18 cellular contexts compared by ENCODE assay signal in genomic region chr3:194446754-194447153, GRCh38. TPM values are rescaled to one million over a fixed set of nuclear protein-coding genes. Genes with fewer than 3 reads are reported as not detected.
A peak's percentile ranks its signal among the peaks of the same experiment; 100 is the strongest.
DNase-seq lines count a peak whose midpoint lies in the region; ATAC-seq and TF ChIP-seq lines count a peak whose summit lies in the region.
"Had no signal": no experiment of that assay in that cellular context is flagged by ENCODE, and none has a peak within 500 bp of the region (broad histone marks: within the 10 kb centered on the region; RNA-seq: fewer than 3 reads in every experiment).

No MANE protein-coding gene starts in this region.

- H3K4me1 ChIP-seq in OCI-LY3 (ENCODE audit: low read length) (peaks cover 31% of the 10 kb centered on the region), liver (ENCODE audit: control insufficient read depth in 4 of 4, insufficient read depth in 4 of 4, low read length in 3 of 4) (peaks cover 3 to 20% (median 14%) of the 10 kb centered on the region in 4 donors), heart left ventricle (no peaks in the 10 kb centered on the region)
- H3K4me1 ChIP-seq: SJSA1 had no signal

- in situ Hi-C loops in brain microvascular endothelial cell (cut with HindIII; ENCODE audit: low pct_ligation_motif_present, low sequenced_read_pairs), result no loop called here

- DNase-seq in NCI-H748 (lab: John Stamatoyannopoulos, UW; ENCODE audit: unreplicated experiment) (peak; percentile 32), NCI-H748 treated with DMSO at 0.1 percent for 48 hours (lab: John Stamatoyannopoulos, UW) (no peak), heart left ventricle (no peak), A172 (ENCODE audit: low spot score) (no peak), brain microvascular endothelial cell (no peak)
- DNase-seq: 8988T; DMS79; NCI-H1105; NCI-H187; NCI-H446 treated with DMSO at 0.1 percent for 48 hours; NCI-H69; NK-92 treated with Interleukin-12 subunit alpha and Interleukin-12 subunit beta, amount 100 ng/mL, for 24 hours had no signal

- peak overlapping the region; percentile 48 for H3K4me2 ChIP-seq in OCI-LY3 (ENCODE audit: low read length)
- H3K4me2 ChIP-seq: KMS-11 had no signal

- H3K27ac ChIP-seq in OCI-LY3 (ENCODE audit: low read length) (no peak overlapping the region), liver (ENCODE audit: low read depth in 1 of 2, low read length in 2 of 2) (no peak overlapping the region), heart left ventricle (no peak overlapping the region), brain microvascular endothelial cell (no peak overlapping the region)
- H3K27ac ChIP-seq: KMS-11, SJSA1 had no signal

- H3K9ac ChIP-seq in OCI-LY3 (ENCODE audit: low read length) (no peak overlapping the region), liver (ENCODE audit: low read depth in 1 of 2, low read length in 2 of 2) (no peak overlapping the region)
- H3K9ac ChIP-seq: KMS-11 had no signal

- 25% methylated on average over 4 of the region's 4 CpGs for whole genome bisulfite sequencing in liver
- 87 to 89% (median 88%) methylated on average over 4 of the region's 4 CpGs for WGBS in heart left ventricle, 4 donors

- peak overlapping the region; percentile 8; the same call in 1 of the 2 replicates for H3K4me3 ChIP-seq in OCI-LY3 (ENCODE audit: low read length)
- no peak overlapping the region for H3K4me3 ChIP-seq in liver (ENCODE audit: low read depth in 1 of 3, low read length in 3 of 3)
- H3K4me3 ChIP-seq in heart left ventricle, result no peak overlapping the region
- no peak overlapping the region for H3K4me3 ChIP-seq in brain microvascular endothelial cell (ENCODE audit: low read depth, low read length)
- H3K4me3 ChIP-seq: SJSA1 had no signal

- H2AFZ ChIP-seq in OCI-LY3 (ENCODE audit: low read depth, low read length), result no peak overlapping the region

- intact Hi-C loops in heart left ventricle (cut with DNase I), result no loop called here

- no peaks in the 10 kb centered on the region for H3K79me2 ChIP-seq in OCI-LY3 (ENCODE audit: low read length)

- TF ChIP-seq CTCF in OCI-LY3 (IDR thresholded peaks at IDR 0.05; ENCODE audit: low read depth, low read length) (no peak), liver (IDR thresholded peaks at IDR 0.05; ENCODE audit: low read depth, low read length, missing input control) (no peak), heart left ventricle (IDR thresholded peaks at IDR 0.05) (no peak), brain microvascular endothelial cell (IDR thresholded peaks at IDR 0.05; ENCODE audit: low read depth, low read length, missing control alignments) (no peak)

- H3K27me3 ChIP-seq in OCI-LY3 (ENCODE audit: low read depth, low read length) (no peaks in the 10 kb centered on the region), liver (ENCODE audit: control insufficient read depth in 4 of 4, insufficient read depth in 4 of 4, low read length in 3 of 4) (no peaks in the 10 kb centered on the region), heart left ventricle (no peaks in the 10 kb centered on the region), brain microvascular endothelial cell (replicated peaks) (no peaks in the 10 kb centered on the region)
- H3K27me3 ChIP-seq: SJSA1 had no signal

- H3K36me3 ChIP-seq in OCI-LY3 (replicated peaks; ENCODE audit: low read depth, low read length) (peaks cover 51% of the 10 kb centered on the region), liver (ENCODE audit: control insufficient read depth in 4 of 4, insufficient read depth in 3 of 4, low read depth in 1 of 4, low read length in 3 of 4) (peaks cover 1 to 32% (median 23%) of the 10 kb centered on the region in 4 donors), heart left ventricle (peaks cover 0 to 100% (median 98%) of the 10 kb centered on the region in 9 donors), brain microvascular endothelial cell (replicated peaks) (peaks cover 60% of the 10 kb centered on the region)

- no peak for ATAC-seq in heart left ventricle
- ATAC-seq: Right ventricle myocardium inferior had no signal

- H4K20me1 ChIP-seq in OCI-LY3 (ENCODE audit: insufficient read depth, low read length), result no peaks in the 10 kb centered on the region

- H3K9me3 ChIP-seq in OCI-LY3 (ENCODE audit: insufficient read depth, low read length), result no peaks in the 10 kb centered on the region
- no peaks in the 10 kb centered on the region for H3K9me3 ChIP-seq in liver (ENCODE audit: control insufficient read depth in 4 of 4, low read length in 3 of 4)
- H3K9me3 ChIP-seq in heart left ventricle, result no peaks in the 10 kb centered on the region
- H3K9me3 ChIP-seq: SJSA1 had no signal

- no peak for TF ChIP-seq POLR2A in heart left ventricle (IDR thresholded peaks at IDR 0.05)

- peak in 1 of 2 donors; percentile 35 for TF ChIP-seq RAD21 in liver (IDR thresholded peaks at IDR 0.05)

TF ChIP-seq in liver, 16 proteins besides CTCF, POLR2A, EP300 and RAD21:
- peak; percentile 39 for TF ChIP-seq FOXA2 (IDR thresholded peaks at IDR 0.05)
- TF ChIP-seq GABPA (IDR thresholded peaks at IDR 0.05 in 1 of 2, conservative IDR thresholded peaks at IDR 0.05 in 1 of 2), result no peak
- peak in 1 of 2 donors; percentile 61 for TF ChIP-seq RXRA (IDR thresholded peaks at IDR 0.05)
- TF ChIP-seq SP1 (IDR thresholded peaks at IDR 0.05), result peak; percentile 37
- peak; percentile 24 for TF ChIP-seq YY1 (IDR thresholded peaks at IDR 0.05)
- peak; percentile 52 to 53 for TF ChIP-seq HNF4A (conservative IDR thresholded peaks at IDR 0.05)
- no peak for TF ChIP-seq ATF3 (IDR thresholded peaks at IDR 0.05)

RNA-seq across cellular contexts. Expression of gene ATP13A3, which starts 40.0 kb away (rescaled TPM):
- 100 to 1,000 TPM in 1 of 2 donors, 10 to 100 TPM in 1; 77.8 to 257 TPM for total RNA-seq in liver
- polyA plus RNA-seq in liver, result 10 to 100 TPM; 33.6 to 35.1 TPM
- 100 to 1,000 TPM in 5 of 9 donors, 10 to 100 TPM in 4; 37.8 to 237 (median 105) TPM for total RNA-seq in heart left ventricle
- polyA plus RNA-seq in heart left ventricle, result 100 to 1,000 TPM in 1 of 2 donors, 10 to 100 TPM in 1; 26.6 to 117 TPM
- 223 and 264 TPM in 2 replicates for total RNA-seq in A172 (2014; rRNA removed; shearing (Covaris generic))

RNA-seq across cellular contexts. Expression of gene GP5, which starts 47.7 kb away (rescaled TPM):
- 1 to 10 TPM in 1 of 2 donors, under 1 TPM in 1; 0.17 to 3.3 TPM for total RNA-seq in liver
- under 1 TPM; 0.03 to 0.15 TPM for polyA plus RNA-seq in liver
- total RNA-seq in heart left ventricle, result under 1 TPM in 3 of 9 donors, not detected in 6; 0.07 to 0.12 (median 0.11) TPM
- polyA plus RNA-seq in heart left ventricle, result under 1 TPM in 1 of 2 donors, not detected in 1; 0.04 TPM
- total RNA-seq in A172 (2014; rRNA removed; shearing (Covaris generic)), result 0.02 and 0.10 TPM in 2 replicates
- total RNA-seq: H4, Right ventricle myocardium inferior, SJSA1 had no signal
